Comparison of ENCODE assay signal across 37 cellular contexts in genomic region chr18:25408294-25408693, GRCh38. TPM values are rescaled to one million over a fixed set of nuclear protein-coding genes. Genes with fewer than 3 reads are reported as not detected.
"Had no signal": no experiment of that assay in that cellular context is flagged by ENCODE, and none has a peak within 500 bp of the region (broad histone marks: within the 10 kb centered on the region; RNA-seq: fewer than 3 reads in every experiment).

No MANE protein-coding gene starts in this region.

- H3K4me1 ChIP-seq: adrenal gland, body of pancreas, breast epithelium had no signal

- H3K9me3 Mint-ChIP-seq: activated B cell treated with CpG ODN at 0.5 μM for 24 hours; activated CD4-positive, alpha-beta memory T cell treated with anti-CD3 and anti-CD28 coated beads for 36 hours; activated CD4-positive, alpha-beta T cell treated with anti-CD3 and anti-CD28 coated beads, Interleukin-2, amount 10 ng/mL, durations not matched to agents 24 days and 14 days; activated naive CD4-positive, alpha-beta T cell treated with anti-CD3 and anti-CD28 coated beads for 36 hours; activated naive CD8-positive, alpha-beta T cell treated with anti-CD3 and anti-CD28 coated beads for 36 hours; activated T-helper 1 cell treated with anti-CD3 and anti-CD28 coated beads, Interleukin-12 subunit alpha, Interleukin-12 subunit beta, Interleukin-2, Interleukin-4 antibody, amounts not matched to agents 30 ng/mL and 10 ng/mL and 1 ng/mL, durations not matched to agents 14 hours and 24 hours and 36 hours; activated T-helper 17 cell treated with anti-CD3 and anti-CD28 coated beads, Interleukin-2, amount 50 U/mL, for 72 hours; T-helper 2 cell treated with Interferon-gamma antibody and Interleukin-4, amounts not matched to agents 5 μg/mL and 100 μg/mL, for 36 hours had no signal

- ATAC-seq: activated CD8-positive, alpha-beta T cell treated with anti-CD3 and anti-CD28 coated beads for 36 hours; activated naive CD4-positive, alpha-beta T cell treated with anti-CD3 and anti-CD28 coated beads, Interleukin-2, amount 50 U/mL, for 72 hours; activated T-cell treated with anti-CD3 and anti-CD28 coated beads, Interleukin-2, amount 50 U/mL, for 4 hours; activated T-cell treated with anti-CD3 and anti-CD28 coated beads, Interleukin-2, amount 50 U/mL, for 72 hours; activated T-helper 17 cell treated with anti-CD3 and anti-CD28 coated beads, Interleukin-2, amount 50 U/mL, for 72 hours; body of pancreas had no signal

- FAIRE-seq: astrocyte, colon, TTC549 had no signal

- H3K36me3 ChIP-seq: adrenal gland, brain microvascular endothelial cell, breast epithelium had no signal

- H3K27me3 ChIP-seq: adrenal gland, body of pancreas, brain microvascular endothelial cell, breast epithelium had no signal

- DNase-seq: activated B cell treated with CpG ODN at 0.5 μM for 24 hours; activated CD4-positive, alpha-beta memory T cell treated with anti-CD3 and anti-CD28 coated beads for 36 hours; activated CD4-positive, alpha-beta T cell treated with anti-CD3 and anti-CD28 coated beads for 4 hours; activated CD4-positive, alpha-beta T cell treated with anti-CD3 and anti-CD28 coated beads, Interleukin-2, amount 10 ng/mL, durations not matched to agents 24 days and 14 days; activated CD4-positive, alpha-beta T cell treated with anti-CD3 and anti-CD28 coated beads, Interleukin-2, amount 50 U/mL, for 1 hour; activated CD4-positive, alpha-beta T cell treated with anti-CD3 and anti-CD28 coated beads, Interleukin-2, amount 50 U/mL, for 4 hours; activated CD4-positive, CD25-positive, alpha-beta regulatory T cell treated with anti-CD3 and anti-CD28 coated beads, Interleukin-2, amount 50 U/mL, for 72 hours; activated CD8-positive, alpha-beta memory T cell treated with anti-CD3 and anti-CD28 coated beads, Interleukin-2, amount 50 U/mL, for 4 hours; activated CD8-positive, alpha-beta T cell treated with anti-CD3 and anti-CD28 coated beads for 36 hours; activated effector memory CD4-positive, alpha-beta T cell treated with anti-CD3 and anti-CD28 coated beads, Interleukin-2, amount 50 U/mL, for 16 hours; activated gamma-delta T cell treated with Interleukin-2 at 50 U/mL for 16 hours; activated naive CD4-positive, alpha-beta T cell; activated naive CD4-positive, alpha-beta T cell treated with anti-CD3 and anti-CD28 coated beads for 36 hours; activated naive CD4-positive, alpha-beta T cell treated with anti-CD3 and anti-CD28 coated beads, Interleukin-2, amount 50 U/mL, for 16 hours; activated naive CD8-positive, alpha-beta T cell treated with anti-CD3 and anti-CD28 coated beads for 36 hours; activated T-cell treated with anti-CD3 and anti-CD28 coated beads for 4 hours; activated T-cell treated with anti-CD3 and anti-CD28 coated beads, Interleukin-2, amount 50 U/mL, for 1 hour; activated T-cell treated with anti-CD3 and anti-CD28 coated beads, Interleukin-2, amount 50 U/mL, for 4 hours; activated T-cell treated with anti-CD3 and anti-CD28 coated beads, Interleukin-2, amount 50 U/mL, for 72 hours; adrenal gland; amniotic stem cell; aorta; body of pancreas; brain microvascular endothelial cell; central memory CD4-positive, alpha-beta T cell; T-helper 2 cell; T-helper 9 cell had no signal

- H3K27me3 Mint-ChIP-seq: activated CD4-positive, alpha-beta memory T cell treated with anti-CD3 and anti-CD28 coated beads for 36 hours; activated CD4-positive, alpha-beta T cell treated with anti-CD3 and anti-CD28 coated beads, Interleukin-2, amount 10 ng/mL, durations not matched to agents 24 days and 14 days; activated CD8-positive, alpha-beta T cell treated with anti-CD3 and anti-CD28 coated beads for 36 hours; activated naive CD8-positive, alpha-beta T cell treated with anti-CD3 and anti-CD28 coated beads for 36 hours; activated T-helper 17 cell treated with anti-CD3 and anti-CD28 coated beads, Interleukin-2, amount 50 U/mL, for 72 hours had no signal

- H3K27ac Mint-ChIP-seq: activated B cell treated with CpG ODN at 0.5 μM for 24 hours; activated CD4-positive, alpha-beta memory T cell treated with anti-CD3 and anti-CD28 coated beads for 36 hours; activated CD4-positive, alpha-beta T cell treated with anti-CD3 and anti-CD28 coated beads, Interleukin-2, amount 10 ng/mL, durations not matched to agents 24 days and 14 days; activated CD8-positive, alpha-beta T cell treated with anti-CD3 and anti-CD28 coated beads for 36 hours; activated naive CD4-positive, alpha-beta T cell treated with anti-CD3 and anti-CD28 coated beads for 36 hours; activated naive CD4-positive, alpha-beta T cell treated with anti-CD3 and anti-CD28 coated beads, Interleukin-2, amount 50 U/mL, for 72 hours; activated naive CD8-positive, alpha-beta T cell treated with anti-CD3 and anti-CD28 coated beads for 36 hours; activated T-cell treated with anti-CD3 and anti-CD28 coated beads, Interleukin-2, amount 50 U/mL, for 72 hours; activated T-helper 1 cell treated with anti-CD3 and anti-CD28 coated beads, Interleukin-12 subunit alpha, Interleukin-12 subunit beta, Interleukin-2, Interleukin-4 antibody, amounts not matched to agents 30 ng/mL and 10 ng/mL and 1 ng/mL, durations not matched to agents 14 hours and 24 hours and 36 hours; activated T-helper 17 cell treated with anti-CD3 and anti-CD28 coated beads, Interleukin-2, amount 50 U/mL, for 72 hours; T-helper 2 cell treated with Interferon-gamma antibody and Interleukin-4, amounts not matched to agents 5 μg/mL and 100 μg/mL, for 36 hours had no signal

- H3K27ac ChIP-seq: adrenal gland, body of pancreas, brain microvascular endothelial cell, breast epithelium, VCaP had no signal

- H3K4me3 ChIP-seq: adrenal gland, body of pancreas, breast epithelium had no signal

- H3K4me3 Mint-ChIP-seq: activated B cell treated with CpG ODN at 0.5 μM for 24 hours; activated CD4-positive, alpha-beta memory T cell treated with anti-CD3 and anti-CD28 coated beads for 36 hours; activated CD4-positive, alpha-beta T cell treated with anti-CD3 and anti-CD28 coated beads, Interleukin-2, amount 10 ng/mL, durations not matched to agents 24 days and 14 days; activated CD8-positive, alpha-beta T cell treated with anti-CD3 and anti-CD28 coated beads for 36 hours; activated naive CD4-positive, alpha-beta T cell treated with anti-CD3 and anti-CD28 coated beads for 36 hours; activated naive CD8-positive, alpha-beta T cell treated with anti-CD3 and anti-CD28 coated beads for 36 hours; activated T-cell treated with anti-CD3 and anti-CD28 coated beads, Interleukin-2, amount 50 U/mL, for 4 hours; activated T-cell treated with anti-CD3 and anti-CD28 coated beads, Interleukin-2, amount 50 U/mL, for 72 hours; activated T-helper 1 cell treated with anti-CD3 and anti-CD28 coated beads, Interleukin-12 subunit alpha, Interleukin-12 subunit beta, Interleukin-2, Interleukin-4 antibody, amounts not matched to agents 30 ng/mL and 10 ng/mL and 1 ng/mL, durations not matched to agents 14 hours and 24 hours and 36 hours; activated T-helper 17 cell treated with anti-CD3 and anti-CD28 coated beads, Interleukin-2, amount 50 U/mL, for 72 hours; T-helper 2 cell treated with Interferon-gamma antibody and Interleukin-4, amounts not matched to agents 5 μg/mL and 100 μg/mL, for 36 hours had no signal

- H3K36me3 Mint-ChIP-seq: activated CD4-positive, alpha-beta memory T cell treated with anti-CD3 and anti-CD28 coated beads for 36 hours; activated naive CD4-positive, alpha-beta T cell treated with anti-CD3 and anti-CD28 coated beads, Interleukin-2, amount 50 U/mL, for 72 hours; activated naive CD8-positive, alpha-beta T cell treated with anti-CD3 and anti-CD28 coated beads for 36 hours had no signal

- H3K4me1 Mint-ChIP-seq: activated B cell treated with CpG ODN at 0.5 μM for 24 hours; activated CD4-positive, alpha-beta T cell treated with anti-CD3 and anti-CD28 coated beads, Interleukin-2, amount 10 ng/mL, durations not matched to agents 24 days and 14 days; activated naive CD8-positive, alpha-beta T cell treated with anti-CD3 and anti-CD28 coated beads for 36 hours; activated T-helper 17 cell treated with anti-CD3 and anti-CD28 coated beads, Interleukin-2, amount 50 U/mL, for 72 hours had no signal

- H3K9me3 ChIP-seq: adrenal gland, body of pancreas, breast epithelium had no signal

RNA-seq across cellular contexts. Expression of gene ZNF521, which starts 56.3 kb away (rescaled TPM):
- total RNA-seq: activated CD4-positive, alpha-beta memory T cell treated with anti-CD3 and anti-CD28 coated beads for 36 hours; activated CD4-positive, alpha-beta T cell treated with anti-CD3 and anti-CD28 coated beads, Interleukin-2, amount 10 ng/mL, durations not matched to agents 24 days and 14 days; activated CD8-positive, alpha-beta memory T cell treated with anti-CD3 and anti-CD28 coated beads for 36 hours; activated CD8-positive, alpha-beta T cell treated with anti-CD3 and anti-CD28 coated beads for 36 hours; activated naive CD4-positive, alpha-beta T cell treated with anti-CD3 and anti-CD28 coated beads for 36 hours; activated naive CD4-positive, alpha-beta T cell treated with anti-CD3 and anti-CD28 coated beads, Interleukin-2, amount 50 U/mL, for 72 hours; activated naive CD8-positive, alpha-beta T cell treated with anti-CD3 and anti-CD28 coated beads for 36 hours; activated T-cell treated with anti-CD3 and anti-CD28 coated beads, Interleukin-2, amount 50 U/mL, for 72 hours; activated T-helper 1 cell treated with anti-CD3 and anti-CD28 coated beads, Interleukin-12 subunit alpha, Interleukin-12 subunit beta, Interleukin-2, Interleukin-4 antibody, amounts not matched to agents 30 ng/mL and 10 ng/mL and 1 ng/mL, durations not matched to agents 14 hours and 24 hours and 36 hours; activated T-helper 17 cell treated with anti-CD3 and anti-CD28 coated beads, Interleukin-2, amount 50 U/mL, for 72 hours had no signal
